8 cellular contexts compared by ENCODE assay signal in the genomic region with DNA sequence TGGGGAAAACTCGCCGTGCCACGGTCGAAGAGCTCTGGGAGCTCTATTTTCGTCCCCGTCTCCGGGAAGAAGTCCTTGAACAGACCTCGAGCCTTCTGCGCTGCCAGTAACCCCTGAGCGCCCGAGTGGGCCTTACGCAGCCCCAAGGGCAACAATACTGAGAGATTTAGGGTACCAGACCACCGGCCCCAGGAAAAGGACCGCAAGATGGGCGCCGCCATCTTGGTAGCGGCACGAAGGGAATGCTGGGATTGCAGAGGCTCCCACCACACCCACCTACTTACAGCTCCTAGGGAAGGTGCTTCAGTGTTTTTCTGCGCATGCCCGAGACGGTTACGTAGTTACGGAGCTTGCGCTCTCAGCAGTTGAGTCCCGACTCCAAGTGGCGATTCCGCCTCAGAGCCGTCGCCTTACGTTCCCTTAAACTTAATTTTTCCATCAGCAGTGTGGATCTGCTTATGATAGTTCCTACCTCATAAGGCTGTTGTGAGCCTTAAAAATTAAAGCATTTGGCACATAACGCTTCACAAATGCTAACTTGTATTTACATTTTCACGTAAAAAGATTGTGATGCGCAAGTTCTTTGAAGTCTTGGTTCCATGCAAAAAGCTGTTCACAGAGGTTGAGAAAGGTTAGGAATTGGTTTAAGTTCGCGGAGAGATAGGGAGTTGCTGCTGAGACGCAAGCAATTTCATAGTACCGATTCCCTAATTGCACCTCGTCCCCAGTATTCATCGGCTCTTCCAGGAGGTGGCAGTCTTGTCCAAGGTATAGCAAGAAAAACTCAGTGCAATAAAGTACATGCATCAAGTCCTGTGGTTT. TPM values are rescaled to one million over a fixed set of nuclear protein-coding genes. Genes with fewer than 3 reads are reported as not detected.
DNase-seq lines count a peak whose midpoint lies in the region; ATAC-seq and TF ChIP-seq lines count a peak whose summit lies in the region.

Gene YARS2, minus strand, starts transcription at position 244 of the 822 bp plus-strand sequence. Its CDS starts 23 bp downstream, at position 221.

- peak; percentile 80 for ATAC-seq in GM19328 (IDR thresholded peaks at IDR 0.05; ENCODE audit: unreplicated experiment)
- peak; percentile 75 for ATAC-seq in HG03521 (IDR thresholded peaks at IDR 0.05; ENCODE audit: unreplicated experiment)

- peak; percentile 23 to 93 (median 86) for DNase-seq in C1 segment of cervical spinal cord (lab: John Stamatoyannopoulos, UW)
- DNase-seq in NCI-H748 (lab: John Stamatoyannopoulos, UW; ENCODE audit: unreplicated experiment), result peak; percentile 100
- peak; percentile 73 to 91 for DNase-seq in activated CD4-positive, alpha-beta T cell treated with anti-CD3 and anti-CD28 coated beads, Interleukin-2, amount 50 U/mL, for 24 hours (ENCODE audit: low read depth in 1 of 2, low spot score in 1 of 2)
- DNase-seq in dermis blood vessel endothelial cell, result peak; percentile 100
- DNase-seq in stimulated activated CD4-positive, alpha-beta T cell treated with anti-CD3 and anti-CD28 coated beads, Interleukin-4, amount 100 ng/mL, for 4 hours, result peak; percentile 79 to 91

- H3K27ac ChIP-seq in liver (ENCODE audit: low read depth in 1 of 2, low read length in 2 of 2), result peak within 1 kb of the TSS; percentile 68 to 84

- no peaks in the 10 kb centered on the region for H3K9me3 ChIP-seq in liver (ENCODE audit: control insufficient read depth in 4 of 4, low read length in 3 of 4)

- peaks cover 3 to 14% (median 7%) of the 10 kb centered on the region in 4 donors for H3K36me3 ChIP-seq in liver (ENCODE audit: control insufficient read depth in 4 of 4, insufficient read depth in 3 of 4, low read depth in 1 of 4, low read length in 3 of 4)

- H3K4me1 ChIP-seq in liver (ENCODE audit: control insufficient read depth in 4 of 4, insufficient read depth in 4 of 4, low read length in 3 of 4), result peaks cover 0 to 18% (median 14%) of the 10 kb centered on the region in 4 donors

- peak; percentile 86 for TF ChIP-seq CTCF in liver (IDR thresholded peaks at IDR 0.05; ENCODE audit: low read depth, low read length, missing input control)

- whole genome bisulfite sequencing in liver, result under 1% methylated on average over 39 of the region's 39 CpGs

- no peaks in the 10 kb centered on the region for H3K27me3 ChIP-seq in liver (ENCODE audit: control insufficient read depth in 4 of 4, insufficient read depth in 4 of 4, low read length in 3 of 4)

- peak; percentile 99 for TF ChIP-seq RAD21 in liver (IDR thresholded peaks at IDR 0.05)

- H3K4me3 ChIP-seq in liver (ENCODE audit: low read depth in 1 of 3, low read length in 3 of 3), result peak within 1 kb of the TSS; percentile 79 to 96 (median 79)

- H3K9ac ChIP-seq in liver (ENCODE audit: low read depth in 1 of 2, low read length in 2 of 2), result peak within 1 kb of the TSS; percentile 77 to 82

TF ChIP-seq in liver, 16 proteins besides CTCF, POLR2A, EP300 and RAD21:
- TF ChIP-seq MAX (IDR thresholded peaks at IDR 0.05), result peak; percentile 61
- TF ChIP-seq FOXA1 (IDR thresholded peaks at IDR 0.05), result no peak
- TF ChIP-seq, protein P1, sequence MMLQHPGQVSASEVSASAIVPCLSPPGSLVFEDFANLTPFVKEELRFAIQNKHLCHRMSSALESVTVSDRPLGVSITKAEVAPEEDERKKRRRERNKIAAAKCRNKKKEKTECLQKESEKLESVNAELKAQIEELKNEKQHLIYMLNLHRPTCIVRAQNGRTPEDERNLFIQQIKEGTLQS (IDR thresholded peaks at IDR 0.05), result peak; percentile 55
- peak; percentile 13 to 28 for TF ChIP-seq RXRA (IDR thresholded peaks at IDR 0.05)
- no peak for TF ChIP-seq NR2F2 (IDR thresholded peaks at IDR 0.05)
- TF ChIP-seq HNF4A (conservative IDR thresholded peaks at IDR 0.05), result peak; percentile 36 to 55
- no peak for TF ChIP-seq SP1 (IDR thresholded peaks at IDR 0.05)
- peak in 1 of 2 donors; percentile 84 for TF ChIP-seq GABPA (IDR thresholded peaks at IDR 0.05 in 1 of 2, conservative IDR thresholded peaks at IDR 0.05 in 1 of 2)
- no peak for TF ChIP-seq ZBTB33 (IDR thresholded peaks at IDR 0.05)
- TF ChIP-seq HNF4G (IDR thresholded peaks at IDR 0.05), result peak; percentile 7
- peak in 1 of 2 donors; percentile 74 for TF ChIP-seq JUND (IDR thresholded peaks at IDR 0.05)
- TF ChIP-seq FOXA2 (IDR thresholded peaks at IDR 0.05), result no peak
- TF ChIP-seq REST (IDR thresholded peaks at IDR 0.05), result no peak
- peak; percentile 99 for TF ChIP-seq YY1 (IDR thresholded peaks at IDR 0.05)
- peak; percentile 85 for TF ChIP-seq TAF1 (conservative IDR thresholded peaks at IDR 0.05)
- peak in 1 of 2 donors; percentile 21 for TF ChIP-seq EGR1 (IDR thresholded peaks at IDR 0.05; ENCODE audit: low read depth in 2 of 2)

RNA-seq across cellular contexts. Expression of gene YARS2, which starts in this region (rescaled TPM):
- total RNA-seq in dermis blood vessel endothelial cell (43.2 and 48.8 TPM in 2 replicates), liver (10 to 100 TPM; 11.4 to 16.4 TPM)
- 1 to 10 TPM; 7.4 to 9.5 TPM for polyA plus RNA-seq in liver

Comparison
In these comparisons a context has a peak if more than half of its experiments do, and no peak if none do; other contexts are left out.
1. Peak in every context shown above with its lines: DNase-seq, ATAC-seq, H3K4me3 ChIP-seq and H3K27ac ChIP-seq.